In genomic region chr5:134845335-134845851, GRCh38 we compare ENCODE assay signal across 8 cellular contexts. TPM values are rescaled to one million over a fixed set of nuclear protein-coding genes. Genes with fewer than 3 reads are reported as not detected.
DNase-seq lines count a peak whose midpoint lies in the region; ATAC-seq and TF ChIP-seq lines count a peak whose summit lies in the region.

No MANE protein-coding gene starts in this region.

- peaks cover 18% of the 10 kb centered on the region; the same call in 1 of the 2 replicates for H4K20me1 ChIP-seq in IMR-90 (ENCODE audit: insufficient read depth, low read length)

- no TSS peak for BruUV-seq in IMR-90 (replicated peaks; lab: Mats Ljungman, UMichigan)

- peak overlapping the region; percentile 37 for H3K27ac ChIP-seq in IMR-90 (ENCODE audit: insufficient read depth, low read length)
- H3K27ac ChIP-seq in muscle layer of duodenum (ENCODE audit: low read length), result peak overlapping the region; percentile 88

- POLR2A ChIA-PET in IMR-90 (lab: Charles Lee; ENCODE audit: unreplicated experiment), result no interaction called here

- peak overlapping the region; percentile 42; the same call in 1 of the 2 replicates for H3K18ac ChIP-seq in IMR-90 (ENCODE audit: low read depth, low read length)

- dilution Hi-C loops in IMR-90 (cut with HindIII; ENCODE audit: low sequenced_read_pairs, unreplicated experiment), result no loop called here

- peak overlapping the region; percentile 81 for H2BK20ac ChIP-seq in IMR-90 (ENCODE audit: low read depth, low read length)

- H3K79me1 ChIP-seq in IMR-90 (ENCODE audit: low read depth in 1 of 2, low read length in 2 of 2), result peaks cover 0 to 52% of the 10 kb centered on the region in 2 experiments; a peak in 3 of 4 replicates

- CTCF ChIA-PET in IMR-90 (lab: Yijun Ruan, JAX), result no interaction called here

- H3K4ac ChIP-seq in IMR-90 (ENCODE audit: low read depth, low read length), result peak overlapping the region; percentile 94

- H3K9me1 ChIP-seq in IMR-90 (ENCODE audit: insufficient read depth, low read length), result peaks cover 12% of the 10 kb centered on the region

- peak overlapping the region; percentile 43 for H3K9ac ChIP-seq in IMR-90 (ENCODE audit: low read depth, low read length)

- peak overlapping the region; percentile 72 to 95 for H4K8ac ChIP-seq in IMR-90 (ENCODE audit: low read depth in 2 of 2, low read length in 2 of 2)

- no peak for TF ChIP-seq RAD21 in IMR-90 (IDR thresholded peaks at IDR 0.05; ENCODE audit: low read length)

- peak overlapping the region; percentile 66 for H2BK5ac ChIP-seq in IMR-90 (ENCODE audit: low read depth, low read length, poor library complexity, severe bottlenecking)

- H2AK9ac ChIP-seq in IMR-90 (replicated peaks; ENCODE audit: low read depth, low read length, poor library complexity), result peak overlapping the region; percentile 84

- H3K27me3 ChIP-seq in IMR-90 (ENCODE audit: control insufficient read depth, insufficient read depth, low read length) (no peaks in the 10 kb centered on the region), muscle layer of duodenum (ENCODE audit: low read depth, low read length) (no peaks in the 10 kb centered on the region)

- peak overlapping the region; percentile 95 for H3K14ac ChIP-seq in IMR-90 (replicated peaks; ENCODE audit: low read depth, low read length)

- H3K36me3 ChIP-seq in IMR-90 (ENCODE audit: control insufficient read depth, insufficient read depth, low read length) (peaks cover 9% of the 10 kb centered on the region), muscle layer of duodenum (ENCODE audit: control insufficient read depth in 1 of 2, insufficient read depth in 2 of 2, low read length in 2 of 2) (peaks cover 6 to 12% of the 10 kb centered on the region in 2 donors)

- peak; percentile 15 for DNase-seq in AG08395 (ENCODE audit: low spot score)
- DNase-seq in IMR-90, result peak; percentile 59
- DNase-seq in choroid plexus epithelial cell (ENCODE audit: low read depth), result no peak
- DNase-seq in T-helper 9 cell, result no peak
- DNase-seq in medulla oblongata (ENCODE audit: extremely low spot score), result no peak
- no peak for DNase-seq in inferior parietal cortex (ENCODE audit: extremely low spot score)

- H3K4me3 ChIP-seq in IMR-90 (ENCODE audit: insufficient read depth, low read depth, low read length), result peak overlapping the region; percentile 10; the same call in 1 of the 2 replicates
- H3K4me3 ChIP-seq in choroid plexus epithelial cell (ENCODE audit: low read depth, low read length), result peak overlapping the region; percentile 89
- peak overlapping the region; percentile 92 to 97 for H3K4me3 ChIP-seq in muscle layer of duodenum (ENCODE audit: low read depth in 1 of 2, low read length in 2 of 2)

- H3K9me3 ChIP-seq in IMR-90 (ENCODE audit: control insufficient read depth, insufficient read depth, low read length) (no peaks in the 10 kb centered on the region), muscle layer of duodenum (ENCODE audit: control insufficient read depth in 1 of 2, low read length in 2 of 2) (no peaks in the 10 kb centered on the region)

- peak overlapping the region; percentile 69 for H3K4me2 ChIP-seq in IMR-90 (ENCODE audit: low read depth, low read length)

- H2AFZ ChIP-seq in IMR-90 (replicated peaks; ENCODE audit: low read length, poor library complexity), result peak overlapping the region; percentile 94

- in situ Hi-C loops in IMR-90 (cut with MboI; ENCODE audit: low sequenced_read_pairs), result no loop called here

- H2BK120ac ChIP-seq in IMR-90 (ENCODE audit: low read depth, low read length), result peak overlapping the region; percentile 79

- TF ChIP-seq POLR2A in IMR-90 (IDR thresholded peaks at IDR 0.05; ENCODE audit: low read depth, low read length), result no peak

- peak overlapping the region; percentile 78 for H3K56ac ChIP-seq in IMR-90 (ENCODE audit: extremely low read depth, insufficient read depth, low read length)

- intact Hi-C loops in IMR-90 (cut with micrococcal nuclease), result no loop called here

- H4K91ac ChIP-seq in IMR-90 (ENCODE audit: insufficient read depth, low read depth, low read length), result peak overlapping the region; percentile 75

- 5% methylated on average over 6 of the region's 12 CpGs; no CpG with 5 or more reads in 1 of the 2 experiments for WGBS in IMR-90 (ENCODE audit: extremely low coverage in 2 of 2, insufficient read length in 1 of 2), 2 experiments

- peak overlapping the region; percentile 90 for H3K23ac ChIP-seq in IMR-90 (ENCODE audit: low read depth, low read length)

- peak overlapping the region; percentile 45 for H2BK15ac ChIP-seq in IMR-90 (ENCODE audit: low read depth, low read length)

- H4K5ac ChIP-seq in IMR-90 (ENCODE audit: low read depth, low read length), result peak overlapping the region; percentile 78

- H3K4me1 ChIP-seq in IMR-90 (ENCODE audit: control insufficient read depth, insufficient read depth, low read length) (peaks cover 15% of the 10 kb centered on the region), muscle layer of duodenum (ENCODE audit: control insufficient read depth in 1 of 2, insufficient read depth in 2 of 2, low read length in 2 of 2) (peaks cover 7 to 16% of the 10 kb centered on the region in 2 donors)

- H2AK5ac ChIP-seq in IMR-90 (ENCODE audit: low read depth, low read length), result peak overlapping the region; percentile 93

- TF ChIP-seq CTCF in IMR-90 (conservative IDR thresholded peaks at IDR 0.05; ENCODE audit: low read depth, low read length) (no peak), choroid plexus epithelial cell (conservative IDR thresholded peaks at IDR 0.05; ENCODE audit: low read depth, low read length) (no peak)

- ATAC-seq in IMR-90 (ENCODE audit: low read depth), result peak; percentile 1
- no peak for ATAC-seq in GM21526 (IDR thresholded peaks at IDR 0.05; ENCODE audit: low FRiP score, unreplicated experiment)

TF ChIP-seq in IMR-90, 13 proteins besides CTCF, POLR2A, EP300 and RAD21:
- TF ChIP-seq, protein P1, sequence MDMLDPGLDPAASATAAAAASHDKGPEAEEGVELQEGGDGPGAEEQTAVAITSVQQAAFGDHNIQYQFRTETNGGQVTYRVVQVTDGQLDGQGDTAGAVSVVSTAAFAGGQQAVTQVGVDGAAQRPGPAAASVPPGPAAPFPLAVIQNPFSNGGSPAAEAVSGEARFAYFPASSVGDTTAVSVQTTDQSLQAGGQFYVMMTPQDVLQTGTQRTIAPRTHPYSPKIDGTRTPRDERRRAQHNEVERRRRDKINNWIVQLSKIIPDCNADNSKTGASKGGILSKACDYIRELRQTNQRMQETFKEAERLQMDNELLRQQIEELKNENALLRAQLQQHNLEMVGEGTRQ (IDR thresholded peaks at IDR 0.05; ENCODE audit: low read depth, low read length), result 0 out of 2 replicates have a peak, but pooled peaks have one; percentile 6
- no peak for TF ChIP-seq BHLHE40 (IDR thresholded peaks at IDR 0.05; ENCODE audit: low read depth, low read length)
- no peak for TF ChIP-seq RFX5 (IDR thresholded peaks at IDR 0.05; ENCODE audit: low read depth, low read length)
- TF ChIP-seq SMC3 (IDR thresholded peaks at IDR 0.05; ENCODE audit: low read depth, low read length), result no peak
- TF ChIP-seq, protein P2, sequence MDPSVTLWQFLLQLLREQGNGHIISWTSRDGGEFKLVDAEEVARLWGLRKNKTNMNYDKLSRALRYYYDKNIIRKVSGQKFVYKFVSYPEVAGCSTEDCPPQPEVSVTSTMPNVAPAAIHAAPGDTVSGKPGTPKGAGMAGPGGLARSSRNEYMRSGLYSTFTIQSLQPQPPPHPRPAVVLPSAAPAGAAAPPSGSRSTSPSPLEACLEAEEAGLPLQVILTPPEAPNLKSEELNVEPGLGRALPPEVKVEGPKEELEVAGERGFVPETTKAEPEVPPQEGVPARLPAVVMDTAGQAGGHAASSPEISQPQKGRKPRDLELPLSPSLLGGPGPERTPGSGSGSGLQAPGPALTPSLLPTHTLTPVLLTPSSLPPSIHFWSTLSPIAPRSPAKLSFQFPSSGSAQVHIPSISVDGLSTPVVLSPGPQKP (IDR thresholded peaks at IDR 0.05; ENCODE audit: borderline replicate concordance, low read depth, low read length), result no peak

RNA-seq across cellular contexts. Expression of gene C5orf24, which starts 0.4 kb away (rescaled TPM):
- total RNA-seq in IMR-90 (2012; rRNA removed), result 29.8 and 53.9 TPM in 2 replicates
- polyA plus RNA-seq in IMR-90 (2012; rRNA removed), result 31.1 and 44.9 TPM in 2 replicates
- 4.1 and 6.3 TPM in 2 replicates for polyA plus RNA-seq in IMR-90 (2012; cell fraction: cytosol; rRNA removed)
- 14.3 and 55.7 TPM in 2 replicates for polyA plus RNA-seq in IMR-90 (2012; cell fraction: nucleus; rRNA removed; ENCODE audit: low replicate concordance)

RNA-seq across cellular contexts. Expression of gene TXNDC15, which starts 28.8 kb away (rescaled TPM):
- 101 and 125 TPM in 2 replicates for total RNA-seq in IMR-90 (2012; rRNA removed)
- polyA plus RNA-seq in IMR-90 (2012; rRNA removed), result 87.0 and 117 TPM in 2 replicates
- polyA plus RNA-seq in IMR-90 (2012; cell fraction: cytosol; rRNA removed), result 100 and 151 TPM in 2 replicates
- polyA plus RNA-seq in IMR-90 (2012; cell fraction: nucleus; rRNA removed; ENCODE audit: low replicate concordance), result 60.2 and 79.7 TPM in 2 replicates

RNA-seq across cellular contexts. Expression of gene PCBD2, which starts 59.5 kb away (rescaled TPM):
- total RNA-seq in IMR-90 (2012; rRNA removed), result 2.2 and 2.8 TPM in 2 replicates
- polyA plus RNA-seq in IMR-90 (2012; rRNA removed), result 2.5 and 2.7 TPM in 2 replicates
- polyA plus RNA-seq in IMR-90 (2012; cell fraction: cytosol; rRNA removed), result 1.1 and 1.3 TPM in 2 replicates
- 1.5 and 4.6 TPM in 2 replicates for polyA plus RNA-seq in IMR-90 (2012; cell fraction: nucleus; rRNA removed; ENCODE audit: low replicate concordance)

Comparison
In these comparisons a context has a peak if more than half of its experiments do, and no peak if none do; other contexts are left out.
1. DNase-seq: peak in AG08395 (single experiment) and IMR-90 (single experiment); none in choroid plexus epithelial cell (single experiment), T-helper 9 cell (single experiment), medulla oblongata (single experiment) and inferior parietal cortex (single experiment).
2. H3K4me3 ChIP-seq: peak in every context shown above with its lines; median percentile 94 in muscle layer of duodenum; 89 in choroid plexus epithelial cell; 10 in IMR-90.